Comparison of ENCODE assay signal across 17 cellular contexts in genomic region chr11:112871909-112872511, GRCh38.
A peak's percentile ranks its signal among the peaks of the same experiment; 100 is the strongest.
DNase-seq lines count a peak whose midpoint lies in the region; FAIRE-seq lines count a peak whose summit lies in the region.
"Had no signal": no experiment of that assay in that cellular context is flagged by ENCODE, and none has a peak within 500 bp of the region (broad histone marks: within the 10 kb centered on the region; RNA-seq: fewer than 3 reads in every experiment).

No MANE protein-coding gene starts in this region.

- no peak for FAIRE-seq in frontal cortex (lab: Jason Lieb, UNC)
- FAIRE-seq: G401.6, GM12891 had no signal

- DNase-seq in D341Med (ENCODE audit: low spot score) (peak; percentile 76), LHCN-M2 (ENCODE audit: low read depth) (peak; percentile 14), NCI-H524 (lab: John Stamatoyannopoulos, UW) (peak; percentile 93 to 94), islet precursor cell (peak; percentile 64), RKO (ENCODE audit: low spot score) (no peak), frontal cortex (ENCODE audit: low spot score in 2 of 2) (no peak), middle frontal gyrus (ENCODE audit: extremely low spot score, low spot score) (no peak)
- DNase-seq: COR-L47, DMS79 treated with DMSO at 0.1 percent for 48 hours, GM23248, NCI-H187 treated with DMSO at 0.1 percent for 48 hours, NCI-H774, Peyer's patch, SHP77, T-helper 17 cell had no signal

Comparison
In these comparisons a context has a peak if more than half of its experiments do, and no peak if none do; other contexts are left out.
1. DNase-seq: peak in D341Med (single experiment), LHCN-M2 (single experiment), NCI-H524 (2 of 2) and islet precursor cell (single experiment); none in RKO (single experiment), frontal cortex (0 of 2) and middle frontal gyrus (single experiment).